ENCODE assay signal across 32 cellular contexts in the genomic region with DNA sequence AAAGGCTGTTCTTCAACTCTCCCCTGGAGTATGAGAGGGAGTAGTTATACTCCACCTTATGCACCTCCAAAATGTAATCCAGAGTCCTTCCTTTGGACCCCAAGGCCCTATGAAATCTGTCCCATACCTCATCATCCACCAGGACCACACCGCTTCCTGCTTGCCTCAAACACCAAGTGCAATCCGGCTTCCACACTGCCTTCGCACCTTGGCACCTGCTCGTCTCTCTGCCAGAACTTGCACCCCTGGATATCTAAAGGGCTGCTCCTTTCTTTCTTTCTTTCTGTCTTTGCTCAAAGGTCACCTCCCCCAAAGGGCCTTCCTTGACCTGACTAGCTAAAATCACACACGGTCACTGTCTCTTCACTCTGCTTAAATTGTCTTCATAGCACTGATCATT.
"Had no signal": no experiment of that assay in that cellular context is flagged by ENCODE, and none has a peak within 500 bp of the region (broad histone marks: within the 10 kb centered on the region; RNA-seq: fewer than 3 reads in every experiment).

No MANE protein-coding gene starts in this region.

- H3K4me3 ChIP-seq: MG63 had no signal

- H3K36me3 ChIP-seq: MG63 had no signal

- H3K9me3 ChIP-seq: MG63 had no signal

- DNase-seq: KBM-7, KG1, MG63, MM.1S, MV-4-11, NCI-H1048, NCI-H1092, NCI-H1092 treated with DMSO at 0.1 percent for 48 hours, NCI-H1105, NCI-H1105 treated with DMSO at 0.1 percent for 48 hours, NCI-H1417, NCI-H1417 treated with DMSO at 0.1 percent for 48 hours, NCI-H1436, NCI-H1436 treated with DMSO at 0.1 percent for 48 hours, NCI-H146, NCI-H1694, NCI-H1694 treated with DMSO at 0.1 percent for 48 hours, NCI-H187, NCI-H187 treated with DMSO at 0.1 percent for 48 hours, NCI-H1930, NCI-H2029, NCI-H2029 treated with DMSO at 0.1 percent for 48 hours, NCI-H2081, NCI-H2081 treated with DMSO at 0.1 percent for 48 hours, NCI-H2107, NCI-H2171, NCI-H2227 treated with DMSO at 0.1 percent for 48 hours, NCI-H226, NCI-H345, NCI-H446, NCI-H446 treated with DMSO at 0.1 percent for 48 hours had no signal

- H3K27me3 ChIP-seq: MG63 had no signal

- H3K27ac ChIP-seq: KMS-11 had no signal
